In the genomic region with DNA sequence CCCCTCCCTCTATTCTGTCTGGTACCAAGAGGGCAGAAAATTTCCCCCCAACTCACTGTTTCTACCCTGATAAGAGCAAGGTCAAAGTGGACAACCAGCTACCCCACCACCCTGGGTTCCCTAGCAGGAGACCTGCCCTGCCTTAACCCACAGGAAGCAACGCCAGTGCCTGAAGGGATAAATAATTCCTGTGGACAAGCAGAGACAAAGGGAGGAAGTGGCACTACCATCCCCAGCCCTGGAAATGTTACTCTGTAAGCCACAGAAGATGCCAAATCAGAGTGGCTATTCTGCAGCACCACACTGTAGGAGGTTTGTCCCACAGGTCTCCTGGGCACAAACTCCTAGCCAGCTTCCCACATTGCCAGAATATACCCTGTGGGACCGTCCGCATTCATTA, we compare ENCODE assay signal across 27 cellular contexts.
"Had no signal": no experiment of that assay in that cellular context is flagged by ENCODE, and none has a peak within 500 bp of the region (broad histone marks: within the 10 kb centered on the region; RNA-seq: fewer than 3 reads in every experiment).

No MANE protein-coding gene starts in this region.

- H3K27ac ChIP-seq: coronary artery, dorsolateral prefrontal cortex, esophagus muscularis mucosa, heart right ventricle, left lung, neural progenitor cell, prostate gland, right atrium auricular region, suprapubic skin had no signal

- H3K36me3 Mint-ChIP-seq: naive thymus-derived CD4-positive, alpha-beta T cell; neural progenitor cell; type B pancreatic cell had no signal

- H3K9me3 Mint-ChIP-seq: naive thymus-derived CD4-positive, alpha-beta T cell; nephron; neural progenitor cell; stimulated activated naive CD8-positive, alpha-beta T cell treated with anti-CD3 and anti-CD28 coated beads, Interleukin-15, amount 100 ng/mL, for 72 hours; type B pancreatic cell had no signal

- H2AFZ ChIP-seq: neural progenitor cell had no signal

- H3K36me3 ChIP-seq: esophagus muscularis mucosa, heart right ventricle, left lung, neural progenitor cell, prostate gland, right atrium auricular region, suprapubic skin had no signal

- H3K27ac Mint-ChIP-seq: naive thymus-derived CD4-positive, alpha-beta T cell; nephron; neural progenitor cell; stimulated activated naive CD8-positive, alpha-beta T cell treated with anti-CD3 and anti-CD28 coated beads, Interleukin-15, amount 100 ng/mL, for 72 hours; type B pancreatic cell had no signal

- H3K4me3 ChIP-seq: coronary artery, dorsolateral prefrontal cortex, esophagus muscularis mucosa, heart right ventricle, left lung, neural progenitor cell, prostate gland, right atrium auricular region, smooth muscle cell, suprapubic skin had no signal

- H3K4me1 Mint-ChIP-seq: nephron; neural progenitor cell; stimulated activated naive CD8-positive, alpha-beta T cell treated with anti-CD3 and anti-CD28 coated beads, Interleukin-15, amount 100 ng/mL, for 72 hours had no signal

- ATAC-seq: heart right ventricle; left cardiac atrium; left lung; naive thymus-derived CD4-positive, alpha-beta T cell; sciatic nerve; stimulated activated naive CD8-positive, alpha-beta T cell treated with anti-CD3 and anti-CD28 coated beads, Interleukin-15, amount 100 ng/mL, for 72 hours had no signal

- H3K4me2 ChIP-seq: neural progenitor cell, smooth muscle cell had no signal

- H3K4me1 ChIP-seq: esophagus muscularis mucosa, heart right ventricle, left lung, neural progenitor cell, prostate gland, right atrium auricular region, suprapubic skin had no signal

- H3K9me3 ChIP-seq: esophagus muscularis mucosa, heart right ventricle, left lung, prostate gland, right atrium auricular region, suprapubic skin had no signal

- DNase-seq: dorsolateral prefrontal cortex; effector CD4-positive, alpha-beta T cell; foreskin melanocyte; glutamatergic neuron; heart right ventricle; hippocampal formation; left cardiac atrium; left lung; mesendoderm; midbrain; naive thymus-derived CD4-positive, alpha-beta T cell; nucleus accumbens; stimulated activated CD4-positive, alpha-beta T cell treated with anti-CD3 and anti-CD28 coated beads, Interleukin-12 subunit alpha, Interleukin-12 subunit beta, amount 100 ng/mL, for 4 hours; stimulated activated CD4-positive, alpha-beta T cell treated with anti-CD3 and anti-CD28 coated beads, Interleukin-1b, Interleukin-23, amount 100 ng/mL, for 48 hours; stimulated activated CD4-positive, alpha-beta T cell treated with anti-CD3 and anti-CD28 coated beads, Interleukin-4, amount 100 ng/mL, for 1 hour; stimulated activated CD8-positive, alpha-beta memory T cell treated with anti-CD3 and anti-CD28 coated beads, Interleukin-4, amount 100 ng/mL, for 48 hours; stimulated activated naive CD8-positive, alpha-beta T cell treated with anti-CD3 and anti-CD28 coated beads, Interleukin-15, amount 100 ng/mL, for 72 hours had no signal

- H3K27me3 Mint-ChIP-seq: stimulated activated naive CD8-positive, alpha-beta T cell treated with anti-CD3 and anti-CD28 coated beads, Interleukin-15, amount 100 ng/mL, for 72 hours; type B pancreatic cell had no signal

- H3K4me3 Mint-ChIP-seq: naive thymus-derived CD4-positive, alpha-beta T cell; nephron; neural progenitor cell; stimulated activated naive CD8-positive, alpha-beta T cell treated with anti-CD3 and anti-CD28 coated beads, Interleukin-15, amount 100 ng/mL, for 72 hours; type B pancreatic cell had no signal

- H3K27me3 ChIP-seq: dorsolateral prefrontal cortex, esophagus muscularis mucosa, left lung, neural progenitor cell, right atrium auricular region, suprapubic skin had no signal
